ENCODE assay signal across 23 cellular contexts in the genomic region with DNA sequence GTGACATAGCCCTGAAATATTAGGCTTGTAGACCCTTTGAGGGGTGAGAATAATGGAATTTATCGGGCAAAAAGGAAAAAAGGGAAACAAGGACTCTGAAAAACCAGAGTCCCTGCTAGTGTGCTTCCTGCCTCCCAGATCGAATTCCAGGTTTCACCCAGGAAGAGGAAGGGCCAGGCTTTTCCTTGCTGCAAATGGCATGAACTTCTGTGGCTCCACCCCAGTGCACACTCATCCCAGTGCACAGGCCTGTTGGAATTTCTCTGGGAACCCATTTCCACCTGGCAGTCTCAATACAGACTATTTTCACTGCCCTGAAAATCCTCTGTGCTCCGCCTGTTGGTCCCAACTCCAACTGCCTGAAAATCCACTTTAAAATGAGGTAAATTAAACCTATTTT. TPM values are rescaled to one million over a fixed set of nuclear protein-coding genes. Genes with fewer than 3 reads are reported as not detected.
DNase-seq lines count a peak whose midpoint lies in the region; ATAC-seq, FAIRE-seq and TF ChIP-seq lines count a peak whose summit lies in the region.
"Had no signal": no experiment of that assay in that cellular context is flagged by ENCODE, and none has a peak within 500 bp of the region (broad histone marks: within the 10 kb centered on the region; RNA-seq: fewer than 3 reads in every experiment).

No MANE protein-coding gene starts in this region.

- TF ChIP-seq CTCF in RWPE2 (IDR thresholded peaks at IDR 0.05; ENCODE audit: poor library complexity, severe bottlenecking) (no peak), keratinocyte (optimal IDR thresholded peaks at IDR 0.05 in 1 of 3, IDR thresholded peaks at IDR 0.05 in 1 of 3, conservative IDR thresholded peaks at IDR 0.05 in 1 of 3; ENCODE audit: extremely low read depth in 1 of 3, insufficient read depth in 2 of 3, low read length in 3 of 3) (no peak)

- peak overlapping the region; percentile 58 for H2AFZ ChIP-seq in keratinocyte (ENCODE audit: control insufficient read depth, low read length)

- no peak overlapping the region for H3K9ac ChIP-seq in keratinocyte (ENCODE audit: control insufficient read depth, extremely low read depth, insufficient read depth, low read length)

- H3K27ac ChIP-seq in RWPE2 (ENCODE audit: poor library complexity, severe bottlenecking): peak overlapping the region; percentile 67
- no peak overlapping the region for H3K27ac ChIP-seq in keratinocyte (ENCODE audit: control insufficient read depth, insufficient read depth, low read length)
- H3K27ac ChIP-seq: gastroesophageal sphincter, SK-N-MC, vagina had no signal

- H3K9me3 Mint-ChIP-seq in activated naive CD4-positive, alpha-beta T cell treated with anti-CD3 and anti-CD28 coated beads, Interleukin-2, amount 10 ng/mL, durations not matched to agents 7 days and 5 days: no peaks in the 10 kb centered on the region
- H3K9me3 Mint-ChIP-seq: central memory CD8-positive, alpha-beta T cell; stimulated activated naive CD8-positive, alpha-beta T cell treated with anti-CD3 and anti-CD28 coated beads, Interleukin-15, amount 100 ng/mL, for 72 hours had no signal

- no peak overlapping the region for H3K27ac Mint-ChIP-seq in activated naive CD4-positive, alpha-beta T cell treated with anti-CD3 and anti-CD28 coated beads, Interleukin-2, amount 10 ng/mL, durations not matched to agents 7 days and 5 days
- H3K27ac Mint-ChIP-seq: activated T-helper 1 cell treated with anti-CD3 and anti-CD28 coated beads, Interleukin-12 subunit alpha, Interleukin-12 subunit beta, Interleukin-2, Interleukin-4 antibody, amounts not matched to agents 30 ng/mL and 10 ng/mL and 1 ng/mL, durations not matched to agents 14 hours and 24 hours and 36 hours had no signal

- H3K36me3 Mint-ChIP-seq in activated naive CD4-positive, alpha-beta T cell treated with anti-CD3 and anti-CD28 coated beads, Interleukin-2, amount 10 ng/mL, durations not matched to agents 7 days and 5 days: no peaks in the 10 kb centered on the region

- H3K4me3 ChIP-seq in RWPE2 (ENCODE audit: severe bottlenecking) (no peak overlapping the region), keratinocyte (ENCODE audit: control insufficient read depth in 2 of 3, extremely low read depth in 1 of 3, insufficient read depth in 2 of 3, low read depth in 1 of 3, low read length in 3 of 3) (no peak overlapping the region)
- H3K4me3 ChIP-seq: gastroesophageal sphincter, lung, SK-N-MC, vagina had no signal

- H3K4me1 Mint-ChIP-seq in activated naive CD4-positive, alpha-beta T cell treated with anti-CD3 and anti-CD28 coated beads, Interleukin-2, amount 10 ng/mL, durations not matched to agents 7 days and 5 days: peaks cover 25% of the 10 kb centered on the region
- H3K4me1 Mint-ChIP-seq: central memory CD8-positive, alpha-beta T cell had no signal

- no peaks in the 10 kb centered on the region for H3K79me2 ChIP-seq in keratinocyte (ENCODE audit: control insufficient read depth, insufficient read depth, low read length)

- H3K4me1 ChIP-seq in RWPE2 (ENCODE audit: insufficient read depth, poor library complexity, severe bottlenecking) (peaks cover 19% of the 10 kb centered on the region), keratinocyte (ENCODE audit: control insufficient read depth, extremely low read depth, insufficient read depth, low read length) (peaks cover 22% of the 10 kb centered on the region)
- H3K4me1 ChIP-seq: gastroesophageal sphincter, vagina had no signal

- H3K9me1 ChIP-seq in keratinocyte (ENCODE audit: control insufficient read depth, extremely low read depth, insufficient read depth, low read length): no peaks in the 10 kb centered on the region

- H3K9me3 ChIP-seq in RWPE2 (ENCODE audit: severe bottlenecking): no peaks in the 10 kb centered on the region
- no peaks in the 10 kb centered on the region for H3K9me3 ChIP-seq in keratinocyte (ENCODE audit: control insufficient read depth, low read depth, low read length)
- H3K9me3 ChIP-seq: gastroesophageal sphincter, vagina had no signal

- dilution Hi-C loops in keratinocyte (cut with MboI; ENCODE audit: extremely low pct_ligation_motif_present, low sequenced_read_pairs): no loop called here

- H3K4me3 Mint-ChIP-seq in activated naive CD4-positive, alpha-beta T cell treated with anti-CD3 and anti-CD28 coated beads, Interleukin-2, amount 10 ng/mL, durations not matched to agents 7 days and 5 days: no peak overlapping the region
- H3K4me3 Mint-ChIP-seq: activated T-helper 1 cell treated with anti-CD3 and anti-CD28 coated beads, Interleukin-12 subunit alpha, Interleukin-12 subunit beta, Interleukin-2, Interleukin-4 antibody, amounts not matched to agents 30 ng/mL and 10 ng/mL and 1 ng/mL, durations not matched to agents 14 hours and 24 hours and 36 hours; central memory CD8-positive, alpha-beta T cell; stimulated activated naive CD8-positive, alpha-beta T cell treated with anti-CD3 and anti-CD28 coated beads, Interleukin-15, amount 100 ng/mL, for 72 hours had no signal

- DNase-seq in Daoy (ENCODE audit: low read depth): peak; percentile 13
- DNase-seq in HS-5 (ENCODE audit: low read depth): peak; percentile 9
- no peak for DNase-seq in RWPE2 (ENCODE audit: low spot score)
- DNase-seq in keratinocyte (ENCODE audit: low read depth, low spot score): no peak
- no peak for DNase-seq in activated naive CD4-positive, alpha-beta T cell treated with anti-CD3 and anti-CD28 coated beads, Interleukin-2, amount 10 ng/mL, durations not matched to agents 7 days and 5 days
- DNase-seq: activated CD4-positive, alpha-beta T cell treated with anti-CD3 and anti-CD28 coated beads, Interleukin-2, amount 50 U/mL, for 4 hours; GOT3; NCI-H1417 treated with DMSO at 0.1 percent for 48 hours; NCI-H446 treated with DMSO at 0.1 percent for 48 hours; retina; stimulated activated naive CD8-positive, alpha-beta T cell treated with anti-CD3 and anti-CD28 coated beads, Interleukin-15, amount 100 ng/mL, for 72 hours had no signal

- H3K36me3 ChIP-seq in RWPE2 (ENCODE audit: low read depth): no peaks in the 10 kb centered on the region
- H3K36me3 ChIP-seq in keratinocyte (ENCODE audit: control insufficient read depth in 2 of 2, extremely low read depth in 1 of 2, insufficient read depth in 2 of 2, low read length in 2 of 2): no peaks in the 10 kb centered on the region
- H3K36me3 ChIP-seq: gastroesophageal sphincter, vagina had no signal

- H3K27me3 ChIP-seq in RWPE2 (ENCODE audit: insufficient read depth, poor library complexity, severe bottlenecking) (no peaks in the 10 kb centered on the region), keratinocyte (ENCODE audit: control insufficient read depth, extremely low read depth, insufficient read depth, low read length) (no peaks in the 10 kb centered on the region)
- H3K27me3 ChIP-seq: vagina had no signal

- FAIRE-seq in keratinocyte (lab: Jason Lieb, UNC): no peak
- FAIRE-seq: TTC549 had no signal

- H4K20me1 ChIP-seq in keratinocyte (ENCODE audit: control insufficient read depth, extremely low read depth, insufficient read depth, low read length): no peaks in the 10 kb centered on the region

- H3K4me2 ChIP-seq in keratinocyte (ENCODE audit: control insufficient read depth, extremely low read depth, insufficient read depth, low read depth, low read length): peak overlapping the region; percentile 4

- CTCF ChIA-PET in activated naive CD4-positive, alpha-beta T cell treated with anti-CD3 and anti-CD28 coated beads, Interleukin-2, amount 10 ng/mL, durations not matched to agents 7 days and 5 days (lab: Charles Lee): interaction anchor here (1.7 kb wide), 1 partner anchor 30 kb away, joined by 4 read pairs; a partner anchor contains a TSS

- no peak for ATAC-seq in RWPE2 (ENCODE audit: low read depth)
- ATAC-seq in GM21717 (IDR thresholded peaks at IDR 0.05; ENCODE audit: unreplicated experiment): no peak
- ATAC-seq in HG02623 (IDR thresholded peaks at IDR 0.05; ENCODE audit: unreplicated experiment): no peak
- no peak for ATAC-seq in GM19463 (IDR thresholded peaks at IDR 0.05; ENCODE audit: unreplicated experiment)
- ATAC-seq: gastroesophageal sphincter; stimulated activated naive CD8-positive, alpha-beta T cell treated with anti-CD3 and anti-CD28 coated beads, Interleukin-15, amount 100 ng/mL, for 72 hours had no signal

- H3K27me3 Mint-ChIP-seq in activated naive CD4-positive, alpha-beta T cell treated with anti-CD3 and anti-CD28 coated beads, Interleukin-2, amount 10 ng/mL, durations not matched to agents 7 days and 5 days: peaks cover 9% of the 10 kb centered on the region
- H3K27me3 Mint-ChIP-seq: central memory CD8-positive, alpha-beta T cell had no signal

RNA-seq across cellular contexts. Expression of a gene that starts 29.9 kb away (rescaled TPM):
- 5.8 and 7.7 TPM in 2 replicates for total RNA-seq in Daoy (2014; rRNA removed; shearing (Covaris generic))
- polyA plus RNA-seq in keratinocyte: 1.9 to 5.1 TPM (median 3.0 TPM) in 3 replicates
- polyA plus RNA-seq in keratinocyte (2011; ENCODE audit: low read depth): 0.90 TPM
- polyA plus RNA-seq in keratinocyte (2011; cell fraction: cytosol; rRNA removed): 1.8 and 3.4 TPM in 2 replicates
- polyA plus RNA-seq in keratinocyte (2011; cell fraction: nucleus; rRNA removed): 3.5 and 4.0 TPM in 2 replicates
- polyA plus RNA-seq in keratinocyte (2012; ENCODE audit: low replicate concordance): 0.56 and 3.9 TPM in 2 replicates
- 1.5 to 6.2 TPM (median 1.6 TPM) in 3 replicates for polyA minus RNA-seq in keratinocyte
- polyA minus RNA-seq in keratinocyte (2011; cell fraction: cytosol; rRNA and poly(A)+ RNA removed): 2.9 TPM
- 2.2 and 4.3 TPM in 2 replicates for polyA minus RNA-seq in keratinocyte (2011; cell fraction: nucleus; rRNA and poly(A)+ RNA removed)

RNA-seq across cellular contexts. Expression of a gene that starts 30.0 kb away (rescaled TPM):
- total RNA-seq in Daoy (2014; rRNA removed; shearing (Covaris generic)): 0.11 TPM in 1 of 2 replicates, not detected in the other
- 0.30 TPM in 1 of 3 replicates, not detected in the others for polyA plus RNA-seq in keratinocyte
- polyA plus RNA-seq in keratinocyte (2011; ENCODE audit: low read depth): not detected
- polyA plus RNA-seq in keratinocyte (2011; cell fraction: cytosol; rRNA removed): 0.12 TPM in 1 of 2 replicates, not detected in the other
- polyA plus RNA-seq in keratinocyte (2011; cell fraction: nucleus; rRNA removed): not detected in 2 replicates
- polyA plus RNA-seq in keratinocyte (2012; ENCODE audit: low replicate concordance): not detected in 2 replicates
- not detected in 3 replicates for polyA minus RNA-seq in keratinocyte
- polyA minus RNA-seq in keratinocyte (2011; cell fraction: cytosol; rRNA and poly(A)+ RNA removed): not detected
- not detected in 2 replicates for polyA minus RNA-seq in keratinocyte (2011; cell fraction: nucleus; rRNA and poly(A)+ RNA removed)
- total RNA-seq: gastroesophageal sphincter, lung, vagina had no signal
- polyA plus RNA-seq: adipose tissue, neural cell had no signal

Comparison
In these comparisons a context has a peak if more than half of its experiments do, and no peak if none do; other contexts are left out.
1. DNase-seq: peak in Daoy (single experiment) and HS-5 (single experiment); none in RWPE2 (single experiment), keratinocyte (single experiment) and activated naive CD4-positive, alpha-beta T cell treated with anti-CD3 and anti-CD28 coated beads, Interleukin-2, amount 10 ng/mL, durations not matched to agents 7 days and 5 days (single experiment).